ENCODE assay signal across 15 cellular contexts in the genomic region with DNA sequence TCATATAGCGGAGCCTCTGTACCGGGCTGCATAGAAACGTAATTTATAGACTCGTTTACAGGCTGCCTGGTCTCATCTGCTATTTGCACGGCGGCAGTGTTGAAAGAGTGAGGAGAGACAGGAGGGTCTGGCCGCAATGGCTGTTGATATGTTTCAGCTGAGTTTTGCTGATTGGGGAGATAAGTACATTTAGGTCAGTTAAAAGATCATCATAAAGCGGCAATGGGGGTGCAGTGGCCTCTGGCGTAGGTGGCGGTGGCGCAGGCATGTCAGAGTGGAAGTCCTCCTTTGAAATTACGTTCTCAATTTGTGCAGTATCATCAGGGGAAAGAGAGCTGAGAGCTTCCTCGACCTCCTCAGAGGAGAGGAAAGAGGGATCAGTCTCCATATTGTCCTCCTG. TPM values are rescaled to one million over a fixed set of nuclear protein-coding genes. Genes with fewer than 3 reads are reported as not detected.
"Had no signal": no experiment of that assay in that cellular context is flagged by ENCODE, and none has a peak within 500 bp of the region (broad histone marks: within the 10 kb centered on the region; RNA-seq: fewer than 3 reads in every experiment).

No MANE protein-coding gene starts in this region.

RNA-seq across cellular contexts. Expression of gene GLS2, which starts 11.9 kb away (rescaled TPM):
- total RNA-seq: mesenteric fat pad, myocyte had no signal

RNA-seq across cellular contexts. Expression of gene MIP, which starts 45.4 kb away (rescaled TPM):
- total RNA-seq: dermis blood vessel endothelial cell, esophagus mucosa, gastrocnemius medialis, glomerular endothelial cell, kidney epithelial cell, left lung, left ventricle myocardium superior, lower leg skin, lower lobe of right lung, mesenteric fat pad, mesothelial cell of epicardium, mucosa of descending colon had no signal
- polyA plus RNA-seq: heart right ventricle, keratinocyte had no signal
